ENCODE assay signal across 1 cellular context in genomic region chr10:98134117-98134430, GRCh38.
TF ChIP-seq lines count a peak whose summit lies in the region.

No MANE protein-coding gene starts in this region.

TF ChIP-seq in GM12878, 131 proteins besides CTCF, POLR2A, EP300 and RAD21 (continued from another document):
- TF ChIP-seq MLLT1 (IDR thresholded peaks at IDR 0.05), result peak; percentile 97
TF ChIP-seq in GM12878: peak in this region for 3.
